13 cellular contexts compared by ENCODE assay signal in the genomic region with DNA sequence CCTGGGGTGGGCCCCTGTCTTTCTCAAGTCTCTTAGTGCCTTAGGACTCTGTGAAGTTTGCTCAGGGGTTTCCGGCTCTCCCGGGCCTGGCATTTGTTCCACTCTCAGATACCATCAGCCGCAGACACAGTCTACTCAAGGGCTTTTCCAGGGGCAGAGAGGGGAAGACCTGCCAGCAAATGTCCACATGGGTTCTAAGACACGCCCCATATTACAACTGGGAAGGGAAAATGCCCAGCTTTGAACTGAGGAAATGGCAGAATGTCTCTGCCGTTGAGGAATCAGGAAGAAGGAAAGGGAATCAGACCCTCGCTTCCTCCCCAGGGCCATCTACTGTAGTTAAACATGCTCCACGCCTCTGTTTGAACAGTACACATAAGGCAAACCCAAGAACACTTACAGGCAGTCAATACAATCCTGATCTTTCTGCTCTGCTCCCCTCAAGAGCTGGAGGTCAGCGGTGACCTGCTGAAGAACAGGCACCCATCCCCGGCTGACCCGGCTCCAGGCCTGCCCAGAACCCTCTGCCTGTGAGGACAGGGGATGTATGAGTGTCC. TPM values are rescaled to one million over a fixed set of nuclear protein-coding genes. Genes with fewer than 3 reads are reported as not detected.
DNase-seq lines count a peak whose midpoint lies in the region; ATAC-seq and TF ChIP-seq lines count a peak whose summit lies in the region.
"Had no signal": no experiment of that assay in that cellular context is flagged by ENCODE, and none has a peak within 500 bp of the region (broad histone marks: within the 10 kb centered on the region; RNA-seq: fewer than 3 reads in every experiment).

No MANE protein-coding gene starts in this region.

- peak; percentile 76 for DNase-seq in BE2C
- no peak for DNase-seq in Panc1 (ENCODE audit: low read depth, low spot score)
- no peak for DNase-seq in left ventricle myocardium inferior
- DNase-seq in progenitor cell of endocrine pancreas (ENCODE audit: low spot score, unreplicated experiment): no peak
- DNase-seq in CD1c-positive myeloid dendritic cell (ENCODE audit: extremely low spot score): no peak
- DNase-seq: activated CD4-positive, alpha-beta T cell treated with anti-CD3 and anti-CD28 coated beads for 36 hours; foreskin fibroblast; NCI-H1436 treated with DMSO at 0.1 percent for 48 hours; tibial artery had no signal

- no peak for TF ChIP-seq CTCF in BE2C (IDR thresholded peaks at IDR 0.05; ENCODE audit: low read depth, low read length)
- TF ChIP-seq CTCF in Panc1 (IDR thresholded peaks at IDR 0.05): no peak
- no peak for TF ChIP-seq CTCF in left ventricle myocardium inferior (IDR thresholded peaks at IDR 0.05; ENCODE audit: borderline replicate concordance)
- no peak for TF ChIP-seq CTCF in progenitor cell of endocrine pancreas (IDR thresholded peaks at IDR 0.05; ENCODE audit: unreplicated experiment)

- H3K9me3 ChIP-seq in BE2C (no peaks in the 10 kb centered on the region), Panc1 (ENCODE audit: control insufficient read depth, insufficient read depth, low read depth, low read length) (no peaks in the 10 kb centered on the region), left ventricle myocardium inferior (replicated peaks) (no peaks in the 10 kb centered on the region)
- H3K9me3 ChIP-seq: tibial artery had no signal

- no peaks in the 10 kb centered on the region for H3K9me3 Mint-ChIP-seq in progenitor cell of endocrine pancreas (ENCODE audit: low read depth)

- H3K4me1 Mint-ChIP-seq in progenitor cell of endocrine pancreas (ENCODE audit: low read depth): peaks cover 46% of the 10 kb centered on the region

- no peaks in the 10 kb centered on the region for H3K27me3 Mint-ChIP-seq in progenitor cell of endocrine pancreas
- H3K27me3 Mint-ChIP-seq: activated CD4-positive, alpha-beta T cell treated with anti-CD3 and anti-CD28 coated beads for 36 hours had no signal

- H3K27me3 ChIP-seq in BE2C: no peaks in the 10 kb centered on the region
- H3K27me3 ChIP-seq in Panc1 (ENCODE audit: control insufficient read depth, insufficient read depth, low read length): no peaks in the 10 kb centered on the region
- no peaks in the 10 kb centered on the region for H3K27me3 ChIP-seq in left ventricle myocardium inferior (ENCODE audit: low read depth)
- H3K27me3 ChIP-seq: tibial artery had no signal

- peak overlapping the region; percentile 56 for H3K27ac Mint-ChIP-seq in progenitor cell of endocrine pancreas
- H3K27ac Mint-ChIP-seq: activated CD4-positive, alpha-beta T cell treated with anti-CD3 and anti-CD28 coated beads for 36 hours had no signal

- intact Hi-C loops in Panc1 (cut with micrococcal nuclease; ENCODE audit: unreplicated experiment) (no loop called here), left ventricle myocardium inferior (cut with micrococcal nuclease) (no loop called here)

- H3K4me3 Mint-ChIP-seq in progenitor cell of endocrine pancreas (ENCODE audit: low read depth): no peak overlapping the region
- H3K4me3 Mint-ChIP-seq: activated CD4-positive, alpha-beta T cell treated with anti-CD3 and anti-CD28 coated beads for 36 hours had no signal

- POLR2A ChIA-PET in Panc1 (lab: Charles Lee): no interaction called here

- no peaks in the 10 kb centered on the region for H3K36me3 Mint-ChIP-seq in progenitor cell of endocrine pancreas (ENCODE audit: insufficient read depth)

- ATAC-seq in Panc1 (peak; percentile 18; the same call in 1 of the 2 replicates), GM18873 (IDR thresholded peaks at IDR 0.05; ENCODE audit: low FRiP score, unreplicated experiment) (no peak), HG02973 (IDR thresholded peaks at IDR 0.05; ENCODE audit: unreplicated experiment) (no peak), GM18502 (IDR thresholded peaks at IDR 0.05; ENCODE audit: poor library complexity, unreplicated experiment) (no peak)

- in situ Hi-C loops in Panc1 (cut with HindIII; ENCODE audit: low pct_unique_long_range_greater_than_20kb, low sequenced_read_pairs): no loop called here

- H3K4me1 ChIP-seq in BE2C: peaks cover 61% of the 10 kb centered on the region
- peaks cover 87% of the 10 kb centered on the region for H3K4me1 ChIP-seq in Panc1 (ENCODE audit: control insufficient read depth, insufficient read depth, low read length)
- H3K4me1 ChIP-seq in left ventricle myocardium inferior: peaks cover 100% of the 10 kb centered on the region

- BruUV-seq in Panc1 (replicated peaks; lab: Mats Ljungman, UMichigan): no TSS peak

- CTCF ChIA-PET in Panc1 (lab: Charles Lee): no interaction called here

- peak overlapping the region; percentile 35 for H3K27ac ChIP-seq in Panc1 (ENCODE audit: low read length)
- peak overlapping the region; percentile 93 for H3K27ac ChIP-seq in left ventricle myocardium inferior (replicated peaks)
- H3K27ac ChIP-seq: SK-N-MC, tibial artery had no signal

- H3K36me3 ChIP-seq in BE2C (peaks cover 23% of the 10 kb centered on the region), Panc1 (ENCODE audit: control insufficient read depth, insufficient read depth, low read length) (no peaks in the 10 kb centered on the region), left ventricle myocardium inferior (no peaks in the 10 kb centered on the region)
- H3K36me3 ChIP-seq: tibial artery had no signal

- H3K4me3 ChIP-seq in BE2C (ENCODE audit: low read depth, low read length): no peak overlapping the region
- H3K4me3 ChIP-seq in Panc1 (ENCODE audit: low read depth in 2 of 2, low read length in 2 of 2): no peak overlapping the region
- H3K4me3 ChIP-seq in left ventricle myocardium inferior: no peak overlapping the region
- H3K4me3 ChIP-seq: SK-N-MC, tibial artery had no signal

RNA-seq across cellular contexts. Expression of a gene that starts 7.9 kb away (rescaled TPM):
- 66.5 TPM for polyA plus RNA-seq in BE2C (2012; ENCODE audit: insufficient read depth, insufficient read length, low read depth)
- total RNA-seq in Panc1 (2021; ENCODE audit: unreplicated experiment): 96.6 TPM
- 64.9 TPM for polyA plus RNA-seq in Panc1 (2012; ENCODE audit: insufficient read length)
- 41.0 TPM for total RNA-seq in left ventricle myocardium inferior
- total RNA-seq in progenitor cell of endocrine pancreas: 43.6 and 44.9 TPM in 2 replicates

RNA-seq across cellular contexts. Expression of a gene that starts 48.8 kb away (rescaled TPM):
- polyA plus RNA-seq in BE2C (2012; ENCODE audit: insufficient read depth, insufficient read length, low read depth): 0.14 TPM
- total RNA-seq in Panc1 (2021; ENCODE audit: unreplicated experiment): 2.1 TPM
- polyA plus RNA-seq in Panc1 (2012; ENCODE audit: insufficient read length): 3.8 TPM
- total RNA-seq in left ventricle myocardium inferior: 1.2 TPM
- 0.65 and 0.73 TPM in 2 replicates for total RNA-seq in progenitor cell of endocrine pancreas
